Comparison of ENCODE assay signal across 8 cellular contexts in the genomic region with DNA sequence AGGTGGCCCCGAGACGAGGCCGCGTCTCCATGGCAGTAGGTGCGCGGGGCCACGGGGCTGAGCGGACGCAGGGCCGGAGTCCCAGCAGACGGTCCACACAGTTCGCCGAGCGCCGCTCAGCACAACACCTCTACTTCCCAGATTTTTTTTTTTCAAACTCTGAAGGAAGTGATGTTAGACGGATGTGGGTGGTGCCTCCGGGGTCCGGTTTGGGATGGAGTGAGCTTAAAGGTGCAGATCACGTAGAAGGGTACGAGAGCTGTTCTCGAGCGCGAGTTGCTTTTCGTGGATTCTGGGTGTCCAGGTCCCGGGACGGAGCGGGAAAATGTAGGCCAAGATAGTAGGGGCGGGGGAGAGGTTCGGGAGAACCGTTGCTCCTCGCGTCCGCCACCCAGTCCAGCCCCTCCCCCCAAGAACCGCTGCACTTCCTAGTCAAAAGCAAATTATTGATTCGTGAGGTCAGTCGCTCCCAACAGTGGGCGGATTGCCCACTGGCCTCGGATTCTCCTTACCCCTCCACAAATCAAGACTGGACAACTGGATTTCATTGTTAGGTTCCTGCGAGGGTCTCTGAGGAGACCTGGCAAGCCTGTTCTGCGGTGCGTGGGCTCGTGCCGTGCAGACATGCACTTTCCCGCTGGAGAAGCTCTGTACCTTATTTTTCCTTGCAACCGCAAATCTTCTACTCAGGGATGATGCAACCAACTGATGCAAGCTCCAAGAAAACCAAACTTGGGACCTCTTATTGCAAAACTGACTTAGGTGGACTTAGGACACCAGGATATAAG.
A peak's percentile ranks its signal among the peaks of the same experiment; 100 is the strongest.
DNase-seq lines count a peak whose midpoint lies in the region; ATAC-seq and TF ChIP-seq lines count a peak whose summit lies in the region.

Gene TXNDC12, minus strand, starts transcription at position 126 of the 788 bp plus-strand sequence. Its CDS starts 95 bp downstream, at position 31.

- peak; percentile 97 for DNase-seq in NCI-H2029 treated with DMSO at 0.1 percent for 48 hours (lab: John Stamatoyannopoulos, UW)
- DNase-seq in T-helper 9 cell, result peak; percentile 46
- peak; percentile 76 for DNase-seq in astrocyte of the cerebellum (ENCODE audit: low read depth)
- DNase-seq in hepatic stellate cell (ENCODE audit: low spot score), result peak; percentile 90

- in situ Hi-C loops in astrocyte of the cerebellum (cut with HindIII; ENCODE audit: low sequenced_read_pairs), result no loop called here

- H3K27ac ChIP-seq in rectal smooth muscle tissue (ENCODE audit: low read depth, low read length), result peak within 1 kb of the TSS; percentile 83

- H3K4me3 ChIP-seq in astrocyte of the cerebellum (ENCODE audit: low read depth, low read length) (peak within 1 kb of the TSS; percentile 66), rectal smooth muscle tissue (ENCODE audit: low read length) (peak within 1 kb of the TSS; percentile 96)

- H3K4me1 ChIP-seq in rectal smooth muscle tissue (ENCODE audit: control insufficient read depth, insufficient read depth, low read length), result peaks cover 13% of the 10 kb centered on the region

- H3K27me3 ChIP-seq in rectal smooth muscle tissue (ENCODE audit: control insufficient read depth, insufficient read depth, low read length), result no peaks in the 10 kb centered on the region

- peak; percentile 34 for ATAC-seq in HG02970 (IDR thresholded peaks at IDR 0.05; ENCODE audit: low FRiP score, unreplicated experiment)
- ATAC-seq in HG03025 (IDR thresholded peaks at IDR 0.05; ENCODE audit: low FRiP score, unreplicated experiment), result no peak

- H3K36me3 ChIP-seq in rectal smooth muscle tissue (ENCODE audit: control insufficient read depth, insufficient read depth, low read length), result peaks cover 7% of the 10 kb centered on the region

- peak within 1 kb of the TSS; percentile 47 for H3K9ac ChIP-seq in rectal smooth muscle tissue (ENCODE audit: low read length)

- TF ChIP-seq CTCF in astrocyte of the cerebellum (IDR thresholded peaks at IDR 0.05; ENCODE audit: low read depth, low read length, missing control alignments), result no peak

- peak; percentile 86 for TF ChIP-seq POLR2A in GM15510 (IDR thresholded peaks at IDR 0.05; ENCODE audit: borderline replicate concordance, extremely low read depth, insufficient read length)

Comparison
In these comparisons a context has a peak if more than half of its experiments do, and no peak if none do; other contexts are left out.
1. DNase-seq: peak in every context shown above with its lines; median percentile 97 in NCI-H2029 treated with DMSO at 0.1 percent for 48 hours; 90 in hepatic stellate cell; 76 in astrocyte of the cerebellum; 46 in T-helper 9 cell.